Comparison of ENCODE assay signal across 7 cellular contexts in the genomic region with DNA sequence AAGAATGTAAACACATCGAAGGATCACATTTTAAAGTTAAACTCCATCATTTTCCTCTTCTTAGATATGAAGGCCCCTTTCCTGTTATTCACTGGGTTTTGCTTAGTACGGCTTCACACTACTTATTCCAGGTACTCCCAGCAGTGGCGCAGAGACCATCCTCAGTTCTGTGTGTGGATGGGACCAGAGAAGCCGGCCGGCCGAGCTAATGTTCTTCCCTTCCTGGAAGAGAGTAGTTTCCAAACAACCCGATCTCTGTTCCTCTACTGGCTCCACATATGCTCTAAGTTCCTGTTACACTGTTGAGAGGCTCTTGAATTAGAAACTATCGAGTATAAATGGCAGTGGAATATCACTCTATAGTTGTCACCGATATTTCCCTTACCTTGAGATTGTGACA. TPM values are rescaled to one million over a fixed set of nuclear protein-coding genes. Genes with fewer than 3 reads are reported as not detected.
DNase-seq lines count a peak whose midpoint lies in the region; ATAC-seq and TF ChIP-seq lines count a peak whose summit lies in the region.

No MANE protein-coding gene starts in this region.

- H3K27ac ChIP-seq in SJCRH30 (no peak overlapping the region), esophagus muscularis mucosa (replicated peaks in 1 of 4) (peak overlapping the region; percentile 83 to 87 (median 84))

- WGBS in esophagus muscularis mucosa: 50% methylated on average over 9 of the region's 9 CpGs

- ATAC-seq in HG02763 (IDR thresholded peaks at IDR 0.05; ENCODE audit: unreplicated experiment): no peak

- H3K36me3 Mint-ChIP-seq in HFFc6 (ENCODE audit: low read depth) (peaks cover 38% of the 10 kb centered on the region), osteocyte (ENCODE audit: unreplicated experiment) (peaks cover 25% of the 10 kb centered on the region)

- peaks cover 20% of the 10 kb centered on the region for H3K4me1 Mint-ChIP-seq in HFFc6 (ENCODE audit: low read depth)
- H3K4me1 Mint-ChIP-seq in osteocyte (ENCODE audit: unreplicated experiment): peaks cover 19% of the 10 kb centered on the region

- DNase-seq in HFFc6 (no peak), SJCRH30 (peak in 1 of 2 experiments; percentile 25), esophagus muscularis mucosa (ENCODE audit: extremely low spot score) (no peak), osteocyte (ENCODE audit: extremely low spot score, unreplicated experiment) (no peak), posterior vena cava (ENCODE audit: low spot score) (no peak), SKM-1 (lab: John Stamatoyannopoulos, UW; ENCODE audit: unreplicated experiment) (no peak)

- TF ChIP-seq POLR2A in esophagus muscularis mucosa (IDR thresholded peaks at IDR 0.05; ENCODE audit: low read depth): no peak

- TF ChIP-seq CTCF in HFFc6 (IDR thresholded peaks at IDR 0.05) (no peak), esophagus muscularis mucosa (IDR thresholded peaks at IDR 0.05) (no peak), osteocyte (IDR thresholded peaks at IDR 0.05) (no peak)

- no peak for TF ChIP-seq EP300 in esophagus muscularis mucosa (IDR thresholded peaks at IDR 0.05)

- no peaks in the 10 kb centered on the region for H3K27me3 ChIP-seq in SJCRH30
- H3K27me3 ChIP-seq in esophagus muscularis mucosa: no peaks in the 10 kb centered on the region

- 0 out of 2 replicates have a peak, but pooled peaks cover 3% of the 10 kb centered on the region for H3K4me1 ChIP-seq in SJCRH30
- peaks cover 14 to 28% (median 19%) of the 10 kb centered on the region in 4 donors for H3K4me1 ChIP-seq in esophagus muscularis mucosa

- H3K27me3 Mint-ChIP-seq in HFFc6 (ENCODE audit: insufficient read depth): no peaks in the 10 kb centered on the region
- no peaks in the 10 kb centered on the region for H3K27me3 Mint-ChIP-seq in osteocyte (ENCODE audit: unreplicated experiment)

- intact Hi-C loops in esophagus muscularis mucosa (cut with DNase I): loop anchor here (10.0 kb wide), 1 partner anchor 1019 kb away; a partner anchor contains a TSS
- intact Hi-C loops in posterior vena cava (cut with DNase I): no loop called here

- H3K36me3 ChIP-seq in SJCRH30: peaks cover 12% of the 10 kb centered on the region
- H3K36me3 ChIP-seq in esophagus muscularis mucosa: peaks cover 0 to 26% (median 14%) of the 10 kb centered on the region in 4 donors

- no peaks in the 10 kb centered on the region for H3K9me3 ChIP-seq in SJCRH30 (replicated peaks)
- no peaks in the 10 kb centered on the region for H3K9me3 ChIP-seq in esophagus muscularis mucosa

- H3K27ac Mint-ChIP-seq in HFFc6 (peak overlapping the region; percentile 13; the same call in 1 of the 2 replicates), osteocyte (ENCODE audit: unreplicated experiment) (peak overlapping the region; percentile 67)

- H3K9me3 Mint-ChIP-seq in HFFc6: peaks cover 4% of the 10 kb centered on the region; the same call in 1 of the 2 replicates
- no peaks in the 10 kb centered on the region for H3K9me3 Mint-ChIP-seq in osteocyte (ENCODE audit: unreplicated experiment)

- peak overlapping the region; percentile 91 for H3K4me3 Mint-ChIP-seq in HFFc6
- peak overlapping the region; percentile 89 for H3K4me3 Mint-ChIP-seq in osteocyte (ENCODE audit: unreplicated experiment)

- H3K4me3 ChIP-seq in SJCRH30 (peak overlapping the region; percentile 84), esophagus muscularis mucosa (peak overlapping the region; percentile 78 to 93 (median 90))

RNA-seq across cellular contexts. Expression of a gene that starts 0.7 kb away (rescaled TPM):
- 10 to 100 TPM; 12.6 to 16.2 (median 14.4) TPM for total RNA-seq in HFFc6 (2021; fragmentation: NEBNext Ultra II Directional; extraction: Animal tissue kit (Norgen Biotek cat#: 25700))
- 20.4 and 23.4 TPM in 2 replicates for total RNA-seq in SJCRH30 (2014; rRNA removed; shearing (Covaris generic))
- total RNA-seq in esophagus muscularis mucosa (10 to 100 TPM; 15.0 to 33.5 (median 27.5) TPM), osteocyte (26.0 and 28.2 TPM in 2 replicates), posterior vena cava (10 to 100 TPM; 14.3 to 15.9 TPM)
